ENCODE assay signal across 25 cellular contexts in genomic region chr2:45960057-45960863, GRCh38.
DNase-seq lines count a peak whose midpoint lies in the region; FAIRE-seq and TF ChIP-seq lines count a peak whose summit lies in the region.
"Had no signal": no experiment of that assay in that cellular context is flagged by ENCODE, and none has a peak within 500 bp of the region (broad histone marks: within the 10 kb centered on the region; RNA-seq: fewer than 3 reads in every experiment).

No MANE protein-coding gene starts in this region.

- no peaks in the 10 kb centered on the region for H3K36me3 ChIP-seq in bronchial epithelial cell (ENCODE audit: control insufficient read depth, insufficient read depth, low read length)
- H3K36me3 ChIP-seq in smooth muscle cell (ENCODE audit: low read depth) = no peaks in the 10 kb centered on the region
- H3K36me3 ChIP-seq: heart left ventricle, left lung had no signal

- H3K27ac ChIP-seq in smooth muscle cell (ENCODE audit: low read depth) = no peak overlapping the region
- H3K27ac ChIP-seq: 22Rv1, dorsolateral prefrontal cortex had no signal

- H3K27me3 ChIP-seq in bronchial epithelial cell (ENCODE audit: control insufficient read depth, insufficient read depth, low read length) = no peaks in the 10 kb centered on the region
- no peaks in the 10 kb centered on the region for H3K27me3 ChIP-seq in smooth muscle cell (ENCODE audit: low read depth)
- H3K27me3 ChIP-seq: dorsolateral prefrontal cortex, heart left ventricle, left lung had no signal

- TF ChIP-seq CTCF in bronchial epithelial cell (IDR thresholded peaks at IDR 0.05; ENCODE audit: insufficient read depth, low read length, severe bottlenecking) = no peak
- no peak for TF ChIP-seq CTCF in smooth muscle cell (IDR thresholded peaks at IDR 0.05; ENCODE audit: borderline replicate concordance, insufficient read depth, poor library complexity, severe bottlenecking)

- H4K20me1 ChIP-seq in smooth muscle cell (ENCODE audit: low read depth) = peaks cover 99% of the 10 kb centered on the region

- no peak overlapping the region for H2AFZ ChIP-seq in smooth muscle cell (ENCODE audit: low read depth)

- H3K79me2 ChIP-seq in smooth muscle cell (ENCODE audit: low read depth) = peaks cover 6% of the 10 kb centered on the region

- H3K4me3 ChIP-seq in bronchial epithelial cell (ENCODE audit: low read depth, low read length) (no peak overlapping the region), smooth muscle cell (no peak overlapping the region)
- H3K4me3 ChIP-seq: dorsolateral prefrontal cortex, heart left ventricle, left lung had no signal

- H3F3A ChIP-seq in smooth muscle cell (ENCODE audit: low read depth) = no peaks in the 10 kb centered on the region

- no peak overlapping the region for H3K9ac ChIP-seq in smooth muscle cell (ENCODE audit: low read depth)

- H3K4me2 ChIP-seq in smooth muscle cell = no peak overlapping the region

- peak; percentile 46 for DNase-seq in DMS53 (lab: John Stamatoyannopoulos, UW)
- DNase-seq in DMS53 treated with DMSO at 0.1 percent for 48 hours (lab: John Stamatoyannopoulos, UW; ENCODE audit: unreplicated experiment) = no peak
- peak; percentile 27 for DNase-seq in bronchial epithelial cell (ENCODE audit: low read depth)
- peak; percentile 46 for DNase-seq in mucosa of gallbladder (ENCODE audit: low spot score)
- peak; percentile 37 for DNase-seq in ureter (ENCODE audit: low spot score)
- no peak for DNase-seq in smooth muscle cell (lab: John Stamatoyannopoulos, UW; ENCODE audit: unreplicated experiment)
- DNase-seq in dermis blood vessel endothelial cell = no peak
- no peak for DNase-seq in activated naive CD4-positive, alpha-beta T cell treated with anti-CD3 and anti-CD28 coated beads, Interleukin-2, amount 50 U/mL, for 16 hours
- DNase-seq: activated CD4-positive, CD25-positive, alpha-beta regulatory T cell treated with anti-CD3 and anti-CD28 coated beads, Interleukin-2, amount 50 U/mL, for 72 hours; activated naive CD4-positive, alpha-beta T cell treated with anti-CD3 and anti-CD28 coated beads for 36 hours; activated T-cell treated with anti-CD3 and anti-CD28 coated beads, Interleukin-2, amount 50 U/mL, for 48 hours; AML-193; amygdala; central memory CD4-positive, alpha-beta T cell; dorsolateral prefrontal cortex; GOT3; heart left ventricle; KG1; left lung; midbrain; NCI-H1048; NCI-H1930; stimulated activated CD4-positive, alpha-beta T cell treated with anti-CD3 and anti-CD28 coated beads, Interleukin-2, amount 100 ng/mL, for 48 hours; stimulated activated naive CD4-positive, alpha-beta T cell treated with Interleukin-2 at 50 U/mL for 16 hours had no signal

- H3K4me1 ChIP-seq in smooth muscle cell (ENCODE audit: low read depth) = no peaks in the 10 kb centered on the region

- WGBS in smooth muscle cell (ENCODE audit: low lambda C conversion rate) = 88% methylated on average over 8 of the region's 8 CpGs

- no peak for FAIRE-seq in bronchial epithelial cell (lab: Jason Lieb, UNC)

- no peaks in the 10 kb centered on the region for H3K9me3 ChIP-seq in smooth muscle cell (replicated peaks; ENCODE audit: low read depth)
- H3K9me3 ChIP-seq: heart left ventricle, left lung had no signal

Comparison
In these comparisons a context has a peak if more than half of its experiments do, and no peak if none do; other contexts are left out.
1. DNase-seq: peak in DMS53 (single experiment), bronchial epithelial cell (single experiment), mucosa of gallbladder (single experiment) and ureter (single experiment); none in DMS53 treated with DMSO at 0.1 percent for 48 hours (single experiment), smooth muscle cell (single experiment), dermis blood vessel endothelial cell (single experiment) and activated naive CD4-positive, alpha-beta T cell treated with anti-CD3 and anti-CD28 coated beads, Interleukin-2, amount 50 U/mL, for 16 hours (single experiment).